ENCODE assay signal across 7 cellular contexts in genomic region chr1:116372651-116373444, GRCh38. TPM values are rescaled to one million over a fixed set of nuclear protein-coding genes. Genes with fewer than 3 reads are reported as not detected.
A peak's percentile ranks its signal among the peaks of the same experiment; 100 is the strongest.
DNase-seq lines count a peak whose midpoint lies in the region; ATAC-seq and TF ChIP-seq lines count a peak whose summit lies in the region.

ATP1A1 (plus strand) TSS chr1:116373244; CDS start chr1:116373512, 268 bp downstream.

- H4K20me1 ChIP-seq in hepatocyte (ENCODE audit: insufficient read depth, poor library complexity, severe bottlenecking) = peaks cover 24% of the 10 kb centered on the region

- H3K27ac ChIP-seq in hepatocyte = peak within 1 kb of the TSS; percentile 99

- no peaks in the 10 kb centered on the region for H3K27me3 ChIP-seq in hepatocyte

- TF ChIP-seq CTCF in hepatocyte (IDR thresholded peaks at IDR 0.05; ENCODE audit: poor library complexity) = peak; percentile 14

- H3K4me1 ChIP-seq in hepatocyte (ENCODE audit: insufficient read depth) = peaks cover 34% of the 10 kb centered on the region

- H3K9me2 ChIP-seq in hepatocyte (replicated peaks; ENCODE audit: insufficient read depth) = no peaks in the 10 kb centered on the region

- peak within 1 kb of the TSS; percentile 86 for H3K4me2 ChIP-seq in hepatocyte

- peak within 1 kb of the TSS; percentile 97 for H3K4me3 ChIP-seq in hepatocyte

- WGBS in hepatocyte (ENCODE audit: low lambda C conversion rate, missing lambda C conversion rate) = under 1% methylated on average over 42 of the region's 81 CpGs

- peaks cover 44% of the 10 kb centered on the region for H3K79me2 ChIP-seq in hepatocyte

- DNase-seq in NCI-H2081 treated with DMSO at 0.1 percent for 48 hours (lab: John Stamatoyannopoulos, UW) = peak; percentile 1
- DNase-seq in T1000 (lab: John Stamatoyannopoulos, UW) = peak; percentile 91
- DNase-seq in astrocyte of the hippocampus (ENCODE audit: low read depth, low spot score) = peak; percentile 98
- peak; percentile 98 for DNase-seq in hepatocyte (ENCODE audit: low spot score)
- peak; percentile 96 for DNase-seq in retina

- no peaks in the 10 kb centered on the region for H3K36me3 ChIP-seq in hepatocyte (replicated peaks; ENCODE audit: insufficient read depth, low read depth)

- H3K9me3 ChIP-seq in hepatocyte (ENCODE audit: low read depth) = no peaks in the 10 kb centered on the region

- H2AFZ ChIP-seq in hepatocyte = peak within 1 kb of the TSS; percentile 79

- ATAC-seq in GM18520 (IDR thresholded peaks at IDR 0.05; ENCODE audit: unreplicated experiment) (peak; percentile 35), HG03060 (IDR thresholded peaks at IDR 0.05; ENCODE audit: low read depth, unreplicated experiment) (peak; percentile 49)

RNA-seq across cellular contexts. Expression of gene ATP1A1, which starts in this region (rescaled TPM):
- 559 and 564 TPM in 2 replicates for total RNA-seq in hepatocyte
- polyA plus RNA-seq in hepatocyte = 412 and 415 TPM in 2 replicates

Comparison
In these comparisons a context has a peak if more than half of its experiments do, and no peak if none do; other contexts are left out.
1. Peak in every context shown above with its lines: DNase-seq, ATAC-seq, H3K4me3 ChIP-seq and H3K27ac ChIP-seq.
2. DNase-seq: peak in every context shown above with its lines; median percentile 98 in astrocyte of the hippocampus; 98 in hepatocyte; 96 in retina; 91 in T1000; 1 in NCI-H2081 treated with DMSO at 0.1 percent for 48 hours.